ENCODE assay signal across 19 cellular contexts in genomic region chr1:81409262-81409661, GRCh38.
"Had no signal": no experiment of that assay in that cellular context is flagged by ENCODE, and none has a peak within 500 bp of the region (broad histone marks: within the 10 kb centered on the region; RNA-seq: fewer than 3 reads in every experiment).

No MANE protein-coding gene starts in this region.

- H3K27ac ChIP-seq: colonic mucosa, foreskin keratinocyte, lower lobe of right lung, neutrophil, tibial artery, uterus had no signal

- ATAC-seq: foreskin keratinocyte, left lobe of liver, lower lobe of right lung had no signal

- H3K9me3 ChIP-seq: colonic mucosa, lower lobe of right lung, neutrophil, tibial artery, upper lobe of left lung, uterus had no signal

- DNase-seq: colonic mucosa; effector CD4-positive, alpha-beta T cell; endodermal cell; erythroblast; foreskin keratinocyte; lower lobe of right lung; nephron progenitor cell; posterior cingulate gyrus; right cardiac atrium; small intestine; stimulated activated CD4-positive, alpha-beta T cell treated with anti-CD3 and anti-CD28 coated beads, Interleukin-2, amount 100 ng/mL, for 48 hours; stimulated activated naive CD4-positive, alpha-beta T cell treated with Interleukin-2 at 50 U/mL for 16 hours; tibial artery; upper lobe of left lung; uterus had no signal

- H3K9me3 Mint-ChIP-seq: endodermal cell, memory B cell, mesothelial cell of epicardium, nephron progenitor cell had no signal

- H3K36me3 Mint-ChIP-seq: memory B cell, mesothelial cell of epicardium had no signal

- H3K4me3 ChIP-seq: colonic mucosa, lower lobe of right lung, tibial artery, upper lobe of left lung, uterus had no signal

- H3K4me1 ChIP-seq: colonic mucosa, foreskin keratinocyte, uterus had no signal

- H3K27ac Mint-ChIP-seq: endodermal cell, memory B cell, mesothelial cell of epicardium, nephron progenitor cell had no signal

- H3K27me3 ChIP-seq: colonic mucosa, neutrophil, tibial artery, upper lobe of left lung, uterus had no signal

- H3K27me3 Mint-ChIP-seq: memory B cell had no signal

- H3K4me3 Mint-ChIP-seq: endodermal cell, memory B cell, mesothelial cell of epicardium, nephron progenitor cell had no signal

- H3K36me3 ChIP-seq: colonic mucosa, lower lobe of right lung, neutrophil, tibial artery, upper lobe of left lung, uterus had no signal
